ENCODE assay signal across 33 cellular contexts in the genomic region with DNA sequence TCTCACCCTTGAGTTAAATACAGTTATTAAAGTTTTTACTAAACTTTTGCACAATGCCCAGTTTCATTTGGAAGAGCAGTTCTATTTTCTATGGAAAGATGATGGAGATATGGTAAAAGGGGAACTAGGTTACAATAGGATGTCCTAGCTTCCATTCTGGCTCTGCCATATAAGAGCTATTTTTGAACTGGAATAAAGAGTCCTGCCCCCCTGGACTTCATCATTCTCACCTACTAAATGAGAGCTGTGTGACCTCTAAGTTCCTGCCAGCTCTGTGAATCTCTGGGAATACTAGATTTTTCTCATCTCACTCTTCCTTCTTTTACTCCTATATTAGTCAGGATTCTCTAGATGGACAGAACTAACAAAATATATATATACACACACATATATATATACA.
"Had no signal": no experiment of that assay in that cellular context is flagged by ENCODE, and none has a peak within 500 bp of the region (broad histone marks: within the 10 kb centered on the region; RNA-seq: fewer than 3 reads in every experiment).

No MANE protein-coding gene starts in this region.

- H3K27me3 ChIP-seq: adrenal gland, body of pancreas, brain microvascular endothelial cell, breast epithelium had no signal

- H3K4me1 ChIP-seq: adrenal gland, body of pancreas, breast epithelium had no signal

- H3K9me3 ChIP-seq: adrenal gland, body of pancreas, breast epithelium had no signal

- H3K36me3 ChIP-seq: adrenal gland, brain microvascular endothelial cell, breast epithelium had no signal

- H3K27ac ChIP-seq: adrenal gland, body of pancreas, brain microvascular endothelial cell, breast epithelium, VCaP had no signal

- H3K4me3 ChIP-seq: adrenal gland, body of pancreas, breast epithelium had no signal

- ATAC-seq: activated CD8-positive, alpha-beta T cell treated with anti-CD3 and anti-CD28 coated beads for 36 hours; activated naive CD4-positive, alpha-beta T cell treated with anti-CD3 and anti-CD28 coated beads, Interleukin-2, amount 50 U/mL, for 72 hours; activated T-cell treated with anti-CD3 and anti-CD28 coated beads, Interleukin-2, amount 50 U/mL, for 4 hours; activated T-cell treated with anti-CD3 and anti-CD28 coated beads, Interleukin-2, amount 50 U/mL, for 72 hours; activated T-helper 17 cell treated with anti-CD3 and anti-CD28 coated beads, Interleukin-2, amount 50 U/mL, for 72 hours; body of pancreas had no signal

- DNase-seq: activated B cell treated with CpG ODN at 0.5 μM for 24 hours; activated CD4-positive, alpha-beta memory T cell treated with anti-CD3 and anti-CD28 coated beads for 36 hours; activated CD4-positive, alpha-beta T cell treated with anti-CD3 and anti-CD28 coated beads for 4 hours; activated CD4-positive, alpha-beta T cell treated with anti-CD3 and anti-CD28 coated beads, Interleukin-2, amount 10 ng/mL, durations not matched to agents 24 days and 14 days; activated CD4-positive, alpha-beta T cell treated with anti-CD3 and anti-CD28 coated beads, Interleukin-2, amount 50 U/mL, for 1 hour; activated CD4-positive, alpha-beta T cell treated with anti-CD3 and anti-CD28 coated beads, Interleukin-2, amount 50 U/mL, for 4 hours; activated CD4-positive, CD25-positive, alpha-beta regulatory T cell treated with anti-CD3 and anti-CD28 coated beads, Interleukin-2, amount 50 U/mL, for 72 hours; activated CD8-positive, alpha-beta memory T cell treated with anti-CD3 and anti-CD28 coated beads, Interleukin-2, amount 50 U/mL, for 4 hours; activated CD8-positive, alpha-beta T cell treated with anti-CD3 and anti-CD28 coated beads for 36 hours; activated effector memory CD4-positive, alpha-beta T cell treated with anti-CD3 and anti-CD28 coated beads, Interleukin-2, amount 50 U/mL, for 16 hours; activated gamma-delta T cell treated with Interleukin-2 at 50 U/mL for 16 hours; activated naive CD4-positive, alpha-beta T cell; activated naive CD4-positive, alpha-beta T cell treated with anti-CD3 and anti-CD28 coated beads for 36 hours; activated naive CD4-positive, alpha-beta T cell treated with anti-CD3 and anti-CD28 coated beads, Interleukin-2, amount 50 U/mL, for 16 hours; activated naive CD8-positive, alpha-beta T cell treated with anti-CD3 and anti-CD28 coated beads for 36 hours; activated T-cell treated with anti-CD3 and anti-CD28 coated beads for 4 hours; activated T-cell treated with anti-CD3 and anti-CD28 coated beads, Interleukin-2, amount 50 U/mL, for 1 hour; activated T-cell treated with anti-CD3 and anti-CD28 coated beads, Interleukin-2, amount 50 U/mL, for 4 hours; activated T-cell treated with anti-CD3 and anti-CD28 coated beads, Interleukin-2, amount 50 U/mL, for 72 hours; adrenal gland; amniotic stem cell; aorta; body of pancreas; brain microvascular endothelial cell; caudate nucleus; SW 1271; T-helper 1 cell; T-helper 2 cell; T-helper 9 cell had no signal
